In genomic region chr14:61585598-61586538, GRCh38 we compare ENCODE assay signal across 1 cellular context.
TF ChIP-seq lines count a peak whose summit lies in the region.

No MANE protein-coding gene starts in this region.

TF ChIP-seq in HCT116, 20 proteins besides CTCF, POLR2A, EP300 and RAD21 (continued from another document):
- TF ChIP-seq REST (IDR thresholded peaks at IDR 0.05; ENCODE audit: low read depth): no peak
